ENCODE assay signal across 10 cellular contexts in the genomic region with DNA sequence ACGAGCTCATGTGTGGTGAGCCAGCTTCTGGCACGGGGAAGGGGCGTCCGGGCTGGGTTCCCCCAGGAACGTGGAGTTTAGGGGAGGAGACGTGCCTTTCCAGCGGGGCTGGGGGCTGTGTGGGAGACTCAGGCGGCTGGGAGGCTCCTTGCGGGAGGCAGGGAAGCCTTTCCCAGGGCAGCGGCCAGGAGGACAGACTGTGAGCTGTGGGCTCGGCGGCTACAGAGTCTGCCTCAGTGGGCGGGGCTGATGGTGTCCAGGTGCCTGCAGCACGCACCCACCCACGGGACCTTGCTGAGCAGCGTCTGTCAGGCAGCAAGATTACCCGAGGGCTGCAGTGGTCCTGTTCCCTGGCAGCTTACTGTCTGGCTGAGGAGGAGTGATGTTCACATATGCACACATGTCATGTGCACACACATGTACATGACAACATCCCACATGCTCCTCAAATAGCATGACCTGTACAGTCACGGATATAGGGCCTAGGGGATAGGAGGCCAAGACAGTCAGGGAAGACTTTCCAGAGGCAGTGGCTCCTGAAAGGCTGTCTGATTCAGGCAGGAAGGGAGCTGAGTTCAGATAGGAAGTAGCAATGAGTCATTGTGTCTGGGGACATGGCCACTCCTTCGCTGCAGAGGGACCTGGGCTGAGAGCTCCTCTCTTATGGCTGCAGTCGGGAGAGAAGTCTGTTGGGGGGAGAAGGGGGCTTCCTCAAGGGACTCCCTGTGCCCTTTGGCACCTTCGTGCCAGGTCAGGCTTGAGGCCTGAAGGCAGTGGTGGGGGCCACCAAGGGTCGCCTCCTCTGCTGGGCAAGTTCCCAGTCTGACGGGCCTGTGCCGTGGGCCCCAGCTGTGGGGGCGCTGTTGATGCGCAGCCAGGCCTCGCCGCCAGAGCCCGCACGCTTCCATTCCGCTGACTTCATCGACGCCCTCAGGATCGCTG. TPM values are rescaled to one million over a fixed set of nuclear protein-coding genes. Genes with fewer than 3 reads are reported as not detected.
DNase-seq lines count a peak whose midpoint lies in the region; ATAC-seq, FAIRE-seq and TF ChIP-seq lines count a peak whose summit lies in the region.
"Had no signal": no experiment of that assay in that cellular context is flagged by ENCODE, and none has a peak within 500 bp of the region (broad histone marks: within the 10 kb centered on the region; RNA-seq: fewer than 3 reads in every experiment).

No MANE protein-coding gene starts in this region.

- 80 to 91% methylated on average over 1 to 20 of the region's 34 CpGs for WGBS in transverse colon (ENCODE audit: low coverage in 1 of 2), 2 donors

- peaks cover 3% of the 10 kb centered on the region for H3K36me3 Mint-ChIP-seq in activated naive CD8-positive, alpha-beta T cell treated with anti-CD3 and anti-CD28 coated beads, Interleukin-2, amount 10 ng/mL, durations not matched to agents 7 days and 5 days
- H3K36me3 Mint-ChIP-seq in activated naive CD8-positive, alpha-beta T cell treated with anti-CD3 and anti-CD28 coated beads, Interleukin-2, amount 50 U/mL, for 24 hours (ENCODE audit: low read depth) = no peaks in the 10 kb centered on the region

- H3K9ac ChIP-seq in kidney (ENCODE audit: low read length in 2 of 2) = no peak overlapping the region

- no peaks in the 10 kb centered on the region for H3K9me3 ChIP-seq in kidney (ENCODE audit: control insufficient read depth in 1 of 2, low read length in 2 of 2)
- H3K9me3 ChIP-seq in transverse colon = no peaks in the 10 kb centered on the region

- POLR2A ChIA-PET in activated naive CD8-positive, alpha-beta T cell treated with anti-CD3 and anti-CD28 coated beads, Interleukin-2, amount 10 ng/mL, durations not matched to agents 7 days and 5 days (lab: Charles Lee) = no interaction called here

- peaks cover 7% of the 10 kb centered on the region for H3K4me1 Mint-ChIP-seq in activated naive CD8-positive, alpha-beta T cell treated with anti-CD3 and anti-CD28 coated beads, Interleukin-2, amount 10 ng/mL, durations not matched to agents 7 days and 5 days
- no peaks in the 10 kb centered on the region for H3K4me1 Mint-ChIP-seq in activated naive CD8-positive, alpha-beta T cell treated with anti-CD3 and anti-CD28 coated beads, Interleukin-2, amount 50 U/mL, for 24 hours

- no peak overlapping the region for H3K4me3 ChIP-seq in kidney (ENCODE audit: low read length in 2 of 2)
- no peak overlapping the region for H3K4me3 ChIP-seq in transverse colon

- H3K27me3 ChIP-seq in transverse colon = no peaks in the 10 kb centered on the region

- TF ChIP-seq EP300 in transverse colon (IDR thresholded peaks at IDR 0.05; ENCODE audit: low read depth) = no peak

- no peaks in the 10 kb centered on the region for H3K9me3 Mint-ChIP-seq in activated naive CD8-positive, alpha-beta T cell treated with anti-CD3 and anti-CD28 coated beads, Interleukin-2, amount 10 ng/mL, durations not matched to agents 7 days and 5 days
- no peaks in the 10 kb centered on the region for H3K9me3 Mint-ChIP-seq in activated naive CD8-positive, alpha-beta T cell treated with anti-CD3 and anti-CD28 coated beads, Interleukin-2, amount 50 U/mL, for 24 hours

- no peak for DNase-seq in activated naive CD8-positive, alpha-beta T cell treated with anti-CD3 and anti-CD28 coated beads, Interleukin-2, amount 10 ng/mL, durations not matched to agents 7 days and 5 days
- no peak for DNase-seq in activated naive CD8-positive, alpha-beta T cell treated with anti-CD3 and anti-CD28 coated beads, Interleukin-2, amount 50 U/mL, for 24 hours
- peak; percentile 50 for DNase-seq in astrocyte of the hippocampus (ENCODE audit: low read depth, low spot score)
- no peak for DNase-seq in kidney
- no peak for DNase-seq in GM12891 (ENCODE audit: insufficient read length, low spot score)
- DNase-seq in transverse colon = no peak

- H3K27ac ChIP-seq in kidney (ENCODE audit: low read depth in 2 of 2, low read length in 2 of 2) = peak overlapping the region in 1 of 2 donors; percentile 76
- no peak overlapping the region for H3K27ac ChIP-seq in transverse colon

- H3K27ac Mint-ChIP-seq in activated naive CD8-positive, alpha-beta T cell treated with anti-CD3 and anti-CD28 coated beads, Interleukin-2, amount 10 ng/mL, durations not matched to agents 7 days and 5 days = no peak overlapping the region
- H3K27ac Mint-ChIP-seq in activated naive CD8-positive, alpha-beta T cell treated with anti-CD3 and anti-CD28 coated beads, Interleukin-2, amount 50 U/mL, for 24 hours = no peak overlapping the region

- TF ChIP-seq POLR2A in GM12891 (IDR thresholded peaks at IDR 0.05; ENCODE audit: low read depth, low read length) = no peak
- no peak for TF ChIP-seq POLR2A in transverse colon (IDR thresholded peaks at IDR 0.05)

- no peaks in the 10 kb centered on the region for H3K27me3 Mint-ChIP-seq in activated naive CD8-positive, alpha-beta T cell treated with anti-CD3 and anti-CD28 coated beads, Interleukin-2, amount 10 ng/mL, durations not matched to agents 7 days and 5 days
- no peaks in the 10 kb centered on the region for H3K27me3 Mint-ChIP-seq in activated naive CD8-positive, alpha-beta T cell treated with anti-CD3 and anti-CD28 coated beads, Interleukin-2, amount 50 U/mL, for 24 hours

- peaks cover 4 to 10% of the 10 kb centered on the region in 2 donors for H3K4me1 ChIP-seq in kidney (ENCODE audit: control insufficient read depth in 1 of 2, insufficient read depth in 1 of 2, low read depth in 1 of 2, low read length in 2 of 2)
- H3K4me1 ChIP-seq in transverse colon = peaks cover 0 to 9% (median 2%) of the 10 kb centered on the region in 4 donors

- H3K36me3 ChIP-seq in kidney (ENCODE audit: control insufficient read depth in 1 of 2, insufficient read depth in 2 of 2, low read length in 2 of 2) = peaks cover 19 to 44% of the 10 kb centered on the region in 2 donors
- H3K36me3 ChIP-seq in transverse colon = peaks cover 0 to 8% (median 0%) of the 10 kb centered on the region in 4 donors

- peak; percentile 13 for TF ChIP-seq CTCF in kidney (IDR thresholded peaks at IDR 0.05; ENCODE audit: borderline replicate concordance, extremely low read depth, insufficient read depth)
- TF ChIP-seq CTCF in transverse colon (IDR thresholded peaks at IDR 0.05) = no peak

- FAIRE-seq in kidney (lab: Jason Lieb, UNC) (no peak), GM12891 (lab: Jason Lieb, UNC) (no peak)
- FAIRE-seq: endometrium, TTC549 had no signal

- intact Hi-C loops in kidney (cut with DNase I) (no loop called here), transverse colon (cut with DNase I; ENCODE audit: low total_unique reads) (no loop called here)

- in situ Hi-C loops in transverse colon (cut with MboI; ENCODE audit: low pct_ligation_motif_present in 1 of 4, low pct_unique_long_range_greater_than_20kb in 1 of 4, low sequenced_read_pairs in 3 of 4) = no loop called here

- peak; percentile 30 for ATAC-seq in activated naive CD8-positive, alpha-beta T cell treated with anti-CD3 and anti-CD28 coated beads, Interleukin-2, amount 10 ng/mL, durations not matched to agents 7 days and 5 days (ENCODE audit: low read depth)
- ATAC-seq in activated naive CD8-positive, alpha-beta T cell treated with anti-CD3 and anti-CD28 coated beads, Interleukin-2, amount 50 U/mL, for 24 hours = no peak
- ATAC-seq in HG03196 (IDR thresholded peaks at IDR 0.05; ENCODE audit: unreplicated experiment) (no peak), GM19455 (IDR thresholded peaks at IDR 0.05; ENCODE audit: unreplicated experiment) (no peak)

- no peak overlapping the region for H3K4me3 Mint-ChIP-seq in activated naive CD8-positive, alpha-beta T cell treated with anti-CD3 and anti-CD28 coated beads, Interleukin-2, amount 10 ng/mL, durations not matched to agents 7 days and 5 days
- H3K4me3 Mint-ChIP-seq in activated naive CD8-positive, alpha-beta T cell treated with anti-CD3 and anti-CD28 coated beads, Interleukin-2, amount 50 U/mL, for 24 hours = no peak overlapping the region

TF ChIP-seq in GM12891, 5 proteins besides CTCF, POLR2A, EP300 and RAD21:
- TF ChIP-seq POU2F2 (IDR thresholded peaks at IDR 0.05; ENCODE audit: low read depth, low read length) = no peak
- no peak for TF ChIP-seq SPI1 (IDR thresholded peaks at IDR 0.05; ENCODE audit: low read depth, low read length)
- TF ChIP-seq TAF1 (IDR thresholded peaks at IDR 0.05; ENCODE audit: low read depth, low read length) = no peak
- TF ChIP-seq POLR2AphosphoS5 (IDR thresholded peaks at IDR 0.05; ENCODE audit: low read depth, low read length) = no peak
- no peak for TF ChIP-seq PAX5 (IDR thresholded peaks at IDR 0.05; ENCODE audit: insufficient read depth, low read length, severe bottlenecking)
TF ChIP-seq in GM12891: peak in this region for 0.

RNA-seq across cellular contexts. Expression of a gene that starts 23.3 kb away (rescaled TPM):
- total RNA-seq in activated naive CD8-positive, alpha-beta T cell treated with anti-CD3 and anti-CD28 coated beads, Interleukin-2, amount 10 ng/mL, durations not matched to agents 7 days and 5 days = 100 to 1,000 TPM; 117 to 118 TPM
- total RNA-seq in kidney (108 TPM), transverse colon (100 to 1,000 TPM in 3 of 4 donors, 10 to 100 TPM in 1; 89.8 to 158 (median 117) TPM)
- 30.3 TPM for polyA plus RNA-seq in kidney (ENCODE audit: insufficient read depth, low read depth, low replicate concordance)
- 31.2 TPM for polyA plus RNA-seq in GM12891 (2012; ENCODE audit: low read depth, missing spikeins)
